Comparison of ENCODE assay signal across 23 cellular contexts in genomic region chr1:160064164-160064563, GRCh38. TPM values are rescaled to one million over a fixed set of nuclear protein-coding genes. Genes with fewer than 3 reads are reported as not detected.
"Had no signal": no experiment of that assay in that cellular context is flagged by ENCODE, and none has a peak within 500 bp of the region (broad histone marks: within the 10 kb centered on the region; RNA-seq: fewer than 3 reads in every experiment).

No MANE protein-coding gene starts in this region.

- H3K9me3 ChIP-seq: lower lobe of right lung, sigmoid colon, stomach had no signal

- H3K4me1 ChIP-seq: foreskin keratinocyte, lower lobe of right lung, sigmoid colon, stomach had no signal

- H3K4me1 Mint-ChIP-seq: activated CD4-positive, alpha-beta T cell treated with anti-CD3 and anti-CD28 coated beads, Interleukin-2, amount 10 ng/mL, durations not matched to agents 24 days and 14 days; activated T-helper 17 cell treated with anti-CD3 and anti-CD28 coated beads, Interleukin-2, amount 50 U/mL, for 72 hours; stimulated activated effector memory CD8-positive, alpha-beta T cell treated with anti-CD3 and anti-CD28 coated beads, Interleukin-12 subunit alpha, Interleukin-12 subunit beta, amount 100 ng/mL, for 72 hours; T-cell had no signal

- DNase-seq: activated CD4-positive, alpha-beta T cell treated with anti-CD3 and anti-CD28 coated beads, Interleukin-2, amount 10 ng/mL, durations not matched to agents 24 days and 14 days; activated CD4-positive, CD25-positive, alpha-beta regulatory T cell; activated CD8-positive, alpha-beta T cell treated with anti-CD3 and anti-CD28 coated beads for 36 hours; activated naive CD4-positive, alpha-beta T cell treated with Interleukin-2 at 50 U/mL for 16 hours; activated T-cell treated with anti-CD3 and anti-CD28 coated beads, Interleukin-2, amount 50 U/mL, for 1 hour; aorta; cerebellar nuclear complex; effector CD8-positive, alpha-beta T cell; foreskin keratinocyte; hippocampal formation; left colon; lower lobe of right lung; sigmoid colon; stimulated activated CD4-positive, alpha-beta T cell treated with anti-CD3 and anti-CD28 coated beads, Interleukin-4, amount 100 ng/mL, for 24 hours; stomach; T-cell had no signal

- H3K4me3 Mint-ChIP-seq: activated CD4-positive, alpha-beta T cell treated with anti-CD3 and anti-CD28 coated beads, Interleukin-2, amount 10 ng/mL, durations not matched to agents 24 days and 14 days; activated CD8-positive, alpha-beta T cell treated with anti-CD3 and anti-CD28 coated beads for 36 hours; activated T-helper 17 cell treated with anti-CD3 and anti-CD28 coated beads, Interleukin-2, amount 50 U/mL, for 72 hours; nephron; stimulated activated effector memory CD8-positive, alpha-beta T cell treated with anti-CD3 and anti-CD28 coated beads, Interleukin-12 subunit alpha, Interleukin-12 subunit beta, amount 100 ng/mL, for 72 hours; T-cell had no signal

- H3K27ac Mint-ChIP-seq: activated CD4-positive, alpha-beta T cell treated with anti-CD3 and anti-CD28 coated beads, Interleukin-2, amount 10 ng/mL, durations not matched to agents 24 days and 14 days; activated CD8-positive, alpha-beta T cell treated with anti-CD3 and anti-CD28 coated beads for 36 hours; activated T-helper 17 cell treated with anti-CD3 and anti-CD28 coated beads, Interleukin-2, amount 50 U/mL, for 72 hours; nephron; stimulated activated effector memory CD8-positive, alpha-beta T cell treated with anti-CD3 and anti-CD28 coated beads, Interleukin-12 subunit alpha, Interleukin-12 subunit beta, amount 100 ng/mL, for 72 hours; T-cell had no signal

- H3K36me3 ChIP-seq: lower lobe of right lung, sigmoid colon, stomach had no signal

- H3K9me3 Mint-ChIP-seq: activated CD4-positive, alpha-beta T cell treated with anti-CD3 and anti-CD28 coated beads, Interleukin-2, amount 10 ng/mL, durations not matched to agents 24 days and 14 days; activated CD8-positive, alpha-beta T cell treated with anti-CD3 and anti-CD28 coated beads for 36 hours; activated T-helper 17 cell treated with anti-CD3 and anti-CD28 coated beads, Interleukin-2, amount 50 U/mL, for 72 hours; nephron; stimulated activated effector memory CD8-positive, alpha-beta T cell treated with anti-CD3 and anti-CD28 coated beads, Interleukin-12 subunit alpha, Interleukin-12 subunit beta, amount 100 ng/mL, for 72 hours; T-cell had no signal

- H3K4me3 ChIP-seq: lower lobe of right lung, sigmoid colon, stomach had no signal

- ATAC-seq: activated CD8-positive, alpha-beta T cell treated with anti-CD3 and anti-CD28 coated beads for 36 hours; activated T-helper 17 cell treated with anti-CD3 and anti-CD28 coated beads, Interleukin-2, amount 50 U/mL, for 72 hours; esophagus mucosa; foreskin keratinocyte; left colon; lower lobe of right lung; stimulated activated effector memory CD8-positive, alpha-beta T cell treated with anti-CD3 and anti-CD28 coated beads, Interleukin-12 subunit alpha, Interleukin-12 subunit beta, amount 100 ng/mL, for 72 hours; T-cell had no signal

- H3K27ac ChIP-seq: foreskin keratinocyte, lower lobe of right lung, sigmoid colon, stomach had no signal

- H3K36me3 Mint-ChIP-seq: stimulated activated effector memory CD8-positive, alpha-beta T cell treated with anti-CD3 and anti-CD28 coated beads, Interleukin-12 subunit alpha, Interleukin-12 subunit beta, amount 100 ng/mL, for 72 hours; T-cell had no signal

RNA-seq across cellular contexts. Expression of gene KCNJ10, which starts 5.8 kb away (rescaled TPM):
- total RNA-seq: activated CD4-positive, alpha-beta T cell treated with anti-CD3 and anti-CD28 coated beads, Interleukin-2, amount 10 ng/mL, durations not matched to agents 24 days and 14 days; activated T-helper 17 cell treated with anti-CD3 and anti-CD28 coated beads, Interleukin-2, amount 50 U/mL, for 72 hours; esophagus mucosa; foreskin keratinocyte; stomach; ureter had no signal

RNA-seq across cellular contexts. Expression of gene KCNJ9, which starts 17.2 kb away (rescaled TPM):
- total RNA-seq: activated CD4-positive, alpha-beta T cell treated with anti-CD3 and anti-CD28 coated beads, Interleukin-2, amount 10 ng/mL, durations not matched to agents 24 days and 14 days; activated CD8-positive, alpha-beta T cell treated with anti-CD3 and anti-CD28 coated beads for 36 hours; aorta; esophagus mucosa; foreskin keratinocyte; left colon; lower lobe of right lung; mesenteric fat pad; renal cortical epithelial cell; T-cell; ureter had no signal

RNA-seq across cellular contexts. Expression of gene ATP1A2, which starts 51.4 kb away (rescaled TPM):
- total RNA-seq: activated CD4-positive, alpha-beta T cell treated with anti-CD3 and anti-CD28 coated beads, Interleukin-2, amount 10 ng/mL, durations not matched to agents 24 days and 14 days; activated CD8-positive, alpha-beta T cell treated with anti-CD3 and anti-CD28 coated beads for 36 hours; activated T-helper 17 cell treated with anti-CD3 and anti-CD28 coated beads, Interleukin-2, amount 50 U/mL, for 72 hours; foreskin keratinocyte had no signal
